Comparison of ENCODE assay signal across 20 cellular contexts in the genomic region with DNA sequence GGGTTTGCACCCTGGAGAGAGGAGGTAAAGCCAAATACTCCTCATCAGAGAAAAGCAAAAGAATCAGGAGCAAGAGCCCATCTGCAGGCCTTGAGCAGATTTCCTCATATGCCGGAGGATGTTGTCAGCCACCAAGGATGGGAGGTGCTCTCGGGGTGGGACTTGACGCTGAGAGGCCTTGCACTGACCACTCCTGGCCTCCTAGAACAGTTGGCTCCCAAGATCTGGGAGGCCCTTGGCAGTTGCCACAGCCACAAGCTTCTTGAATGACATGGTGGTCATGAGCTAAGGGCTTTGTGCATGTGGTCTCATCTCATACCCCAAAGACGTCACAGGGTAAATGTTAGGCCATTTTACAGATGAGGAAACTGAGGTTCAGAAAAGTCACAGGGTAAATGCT.
"Had no signal": no experiment of that assay in that cellular context is flagged by ENCODE, and none has a peak within 500 bp of the region (broad histone marks: within the 10 kb centered on the region; RNA-seq: fewer than 3 reads in every experiment).

No MANE protein-coding gene starts in this region.

- H3K36me3 ChIP-seq: esophagus squamous epithelium, neutrophil, sigmoid colon, thyroid gland, upper lobe of left lung, uterus had no signal

- H3K4me1 ChIP-seq: esophagus squamous epithelium, foreskin keratinocyte, sigmoid colon, thyroid gland, upper lobe of left lung, uterus had no signal

- H3K27me3 ChIP-seq: neutrophil, sigmoid colon, thyroid gland, upper lobe of left lung, uterus had no signal

- DNase-seq: effector memory CD8-positive, alpha-beta T cell; esophagus squamous epithelium; foreskin keratinocyte; immature natural killer cell; kidney; left cardiac atrium; left ventricle myocardium superior; mesenchymal stem cell; naive thymus-derived CD4-positive, alpha-beta T cell; nephron progenitor cell; sigmoid colon; small intestine; stimulated activated CD4-positive, alpha-beta T cell treated with anti-CD3 and anti-CD28 coated beads, Interleukin-12 subunit alpha, Interleukin-12 subunit beta, amount 100 ng/mL, for 4 hours; stimulated activated naive CD4-positive, alpha-beta T cell; thyroid gland; upper lobe of left lung; uterus had no signal

- H3K9me3 ChIP-seq: esophagus squamous epithelium, neutrophil, sigmoid colon, thyroid gland, upper lobe of left lung, uterus had no signal

- ATAC-seq: effector memory CD8-positive, alpha-beta T cell; foreskin keratinocyte; left cardiac atrium; left ventricle myocardium superior; naive thymus-derived CD4-positive, alpha-beta T cell had no signal

- H3K27ac Mint-ChIP-seq: dendritic cell treated with granulocyte-macrophage colony-stimulating factor and Interleukin-4, amounts not matched to agents 40 ng/mL and 50 ng/mL, for 4 days; effector memory CD8-positive, alpha-beta T cell; immature natural killer cell; nephron progenitor cell had no signal

- H3K4me1 Mint-ChIP-seq: immature natural killer cell; naive thymus-derived CD4-positive, alpha-beta T cell had no signal

- H3K27ac ChIP-seq: esophagus squamous epithelium, foreskin keratinocyte, neutrophil, sigmoid colon, thyroid gland, upper lobe of left lung, uterus had no signal

- H3K36me3 Mint-ChIP-seq: immature natural killer cell; naive thymus-derived CD4-positive, alpha-beta T cell had no signal

- H3K4me3 ChIP-seq: esophagus squamous epithelium, lung, sigmoid colon, thyroid gland, upper lobe of left lung, uterus had no signal

- H3K27me3 Mint-ChIP-seq: dendritic cell treated with granulocyte-macrophage colony-stimulating factor and Interleukin-4, amounts not matched to agents 40 ng/mL and 50 ng/mL, for 4 days had no signal

- H3K9me3 Mint-ChIP-seq: dendritic cell treated with granulocyte-macrophage colony-stimulating factor and Interleukin-4, amounts not matched to agents 40 ng/mL and 50 ng/mL, for 4 days; effector memory CD8-positive, alpha-beta T cell; immature natural killer cell; naive thymus-derived CD4-positive, alpha-beta T cell; nephron progenitor cell had no signal

- H3K4me3 Mint-ChIP-seq: dendritic cell treated with granulocyte-macrophage colony-stimulating factor and Interleukin-4, amounts not matched to agents 40 ng/mL and 50 ng/mL, for 4 days; effector memory CD8-positive, alpha-beta T cell; immature natural killer cell; naive thymus-derived CD4-positive, alpha-beta T cell; nephron progenitor cell had no signal
